In the genomic region with DNA sequence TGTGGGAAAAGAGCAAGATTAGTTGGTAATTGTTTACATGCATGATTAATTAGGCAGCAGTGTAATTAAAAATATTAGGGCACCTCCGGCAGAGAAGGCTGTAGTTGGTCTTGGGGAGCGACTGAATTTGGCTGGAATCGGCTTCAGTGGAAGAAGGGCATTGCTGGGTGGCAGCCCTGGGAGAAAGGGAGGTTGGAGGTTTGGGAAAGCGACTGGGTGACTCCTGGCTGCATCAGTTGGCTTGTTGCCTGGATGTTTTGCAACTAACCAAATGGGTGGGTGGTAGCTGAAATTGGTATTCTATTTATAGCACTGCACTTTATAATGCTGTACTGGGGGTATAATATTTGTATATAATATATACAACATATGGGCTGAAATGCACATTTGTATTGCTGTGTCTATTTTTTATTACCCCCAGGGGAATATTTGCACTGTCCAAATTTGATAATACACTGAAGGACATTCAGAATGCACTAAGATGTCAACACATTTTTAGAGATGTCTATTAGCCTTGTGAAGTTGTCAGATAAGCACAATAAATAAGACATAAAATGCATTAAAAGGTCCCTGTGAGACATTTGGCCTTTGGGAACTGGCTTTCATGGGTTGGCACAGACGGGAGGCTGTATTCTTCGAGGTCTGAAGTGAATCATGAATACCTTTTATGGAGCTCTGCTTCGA, we compare ENCODE assay signal across 8 cellular contexts. TPM values are rescaled to one million over a fixed set of nuclear protein-coding genes. Genes with fewer than 3 reads are reported as not detected.
A peak's percentile ranks its signal among the peaks of the same experiment; 100 is the strongest.
DNase-seq lines count a peak whose midpoint lies in the region; TF ChIP-seq lines count a peak whose summit lies in the region.

No MANE protein-coding gene starts in this region.

- H3K27ac ChIP-seq in GM23248 (peak overlapping the region; percentile 73), RWPE1 (no peak overlapping the region)

- in situ Hi-C loops in GM23248 (cut with MboI): no loop called here

- no peaks in the 10 kb centered on the region for H3K36me3 ChIP-seq in GM23248 (ENCODE audit: low read depth)

- DNase-seq in GM23248 (peak; percentile 88), RWPE1 (ENCODE audit: low spot score) (peak; percentile 33), fibroblast of mammary gland (ENCODE audit: low read depth) (peak; percentile 83), renal cortical epithelial cell (ENCODE audit: low read depth) (peak; percentile 65), NCI-H774 (lab: John Stamatoyannopoulos, UW) (no peak), dermis blood vessel endothelial cell (no peak), retina (no peak), HT-29 (ENCODE audit: low spot score) (no peak)

- H3K9me3 ChIP-seq in GM23248 (ENCODE audit: low read depth): no peaks in the 10 kb centered on the region

- peak overlapping the region; percentile 81 for H2AFZ ChIP-seq in GM23248

- no peaks in the 10 kb centered on the region for H3K9me2 ChIP-seq in GM23248 (ENCODE audit: insufficient read depth)

- peaks cover 31% of the 10 kb centered on the region for H3K79me2 ChIP-seq in GM23248 (ENCODE audit: insufficient read depth)

- H3K4me1 ChIP-seq in GM23248 (ENCODE audit: insufficient read depth): peaks cover 41% of the 10 kb centered on the region

- peak overlapping the region; percentile 92 for H3K4me2 ChIP-seq in GM23248 (ENCODE audit: unreplicated experiment)

- H4K20me1 ChIP-seq in GM23248 (ENCODE audit: insufficient read depth): no peaks in the 10 kb centered on the region

- POLR2A ChIA-PET in RWPE1 (lab: Yijun Ruan, JAX; ENCODE audit: low non-redundant PET): interaction anchor here (0.6 kb wide), 1 partner anchor 13 kb away, joined by 8 read pairs; no protein-coding TSS in a partner anchor

- no peaks in the 10 kb centered on the region for H3K27me3 ChIP-seq in GM23248 (replicated peaks; ENCODE audit: insufficient read depth)

- H3K9ac ChIP-seq in GM23248: peak overlapping the region; percentile 90

- TF ChIP-seq CTCF in RWPE1 (conservative IDR thresholded peaks at IDR 0.05; ENCODE audit: low read depth) (no peak), fibroblast of mammary gland (conservative IDR thresholded peaks at IDR 0.05; ENCODE audit: control insufficient read depth, insufficient read depth, low read depth, low read length) (no peak)

- peak overlapping the region; percentile 86 for H3K4me3 ChIP-seq in GM23248
- H3K4me3 ChIP-seq in fibroblast of mammary gland (ENCODE audit: control insufficient read depth, low read depth, low read length): peak overlapping the region; percentile 57

- WGBS in GM23248 (ENCODE audit: low coverage in 1 of 2, low lambda C conversion rate in 2 of 2, missing lambda C conversion rate in 2 of 2), 2 experiments: 10 to 11% methylated on average over 7 of the region's 7 CpGs

- CTCF ChIA-PET in RWPE1 (lab: Yijun Ruan, JAX): interaction anchor here (0.6 to 1.2 kb wide), 3 partner anchors 13 to 461 kb away, joined by 3 to 5 read pairs (median 3); no protein-coding TSS in a partner anchor

- H3F3A ChIP-seq in GM23248 (ENCODE audit: insufficient read depth): peaks cover 24% of the 10 kb centered on the region

RNA-seq across cellular contexts. Expression of a gene that starts 1.7 kb away (rescaled TPM):
- 18.3 and 20.2 TPM in 2 replicates for total RNA-seq in GM23248 (2014; rRNA removed; shearing (Covaris generic))
- 14.9 and 16.1 TPM in 2 replicates for polyA plus RNA-seq in GM23248 (2016; fragmentation: Nextera tagmentation; extraction: Ambion mirVana)
- total RNA-seq in renal cortical epithelial cell (8.5 and 9.9 TPM in 2 replicates), dermis blood vessel endothelial cell (20.4 and 23.3 TPM in 2 replicates)
- 9.0 and 9.7 TPM in 2 replicates for total RNA-seq in HT-29 (2014; rRNA removed; shearing (Covaris generic))

RNA-seq across cellular contexts. Expression of a gene that starts 39.8 kb away (rescaled TPM):
- 35.5 and 35.9 TPM in 2 replicates for total RNA-seq in GM23248 (2014; rRNA removed; shearing (Covaris generic))
- polyA plus RNA-seq in GM23248 (2016; fragmentation: Nextera tagmentation; extraction: Ambion mirVana): 46.7 and 46.8 TPM in 2 replicates
- total RNA-seq in renal cortical epithelial cell (50.0 and 102 TPM in 2 replicates), dermis blood vessel endothelial cell (59.4 and 103 TPM in 2 replicates)
- total RNA-seq in HT-29 (2014; rRNA removed; shearing (Covaris generic)): 108 and 118 TPM in 2 replicates

Comparison
In these comparisons a context has a peak if more than half of its experiments do, and no peak if none do; other contexts are left out.
1. DNase-seq: peak in GM23248 (single experiment), RWPE1 (single experiment), fibroblast of mammary gland (single experiment) and renal cortical epithelial cell (single experiment); none in NCI-H774 (single experiment), dermis blood vessel endothelial cell (single experiment), retina (single experiment) and HT-29 (single experiment).